24 cellular contexts compared by ENCODE assay signal in the genomic region with DNA sequence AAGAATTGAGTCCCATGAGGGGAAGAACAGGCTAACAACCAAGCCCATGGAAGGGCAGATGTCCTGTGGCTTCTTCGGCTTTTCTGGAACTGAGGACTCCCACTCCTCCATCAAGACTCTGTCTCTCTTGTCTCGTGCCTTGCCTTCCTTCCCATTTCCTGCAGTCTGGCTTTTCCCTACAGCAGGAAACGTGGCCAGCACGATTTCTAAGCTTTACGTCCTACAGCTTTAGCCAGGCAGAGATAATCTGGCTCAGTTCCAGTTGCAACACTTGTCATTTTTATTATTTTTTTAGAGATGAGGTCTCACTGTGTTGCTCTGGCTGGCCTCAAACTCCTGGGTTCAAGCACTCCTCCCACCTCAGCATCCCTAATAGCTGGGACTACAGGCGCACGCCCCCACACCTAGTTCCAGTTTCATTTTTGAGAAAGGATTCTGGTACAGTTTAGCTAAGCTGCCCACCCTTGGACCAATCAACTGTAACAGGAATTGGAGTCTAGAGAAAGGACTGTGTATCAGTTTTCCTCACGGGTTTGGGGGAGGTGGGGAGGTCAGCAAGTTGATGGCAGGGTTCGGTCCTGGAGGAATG. TPM values are rescaled to one million over a fixed set of nuclear protein-coding genes. Genes with fewer than 3 reads are reported as not detected.
A peak's percentile ranks its signal among the peaks of the same experiment; 100 is the strongest.
DNase-seq lines count a peak whose midpoint lies in the region; TF ChIP-seq lines count a peak whose summit lies in the region.
"Had no signal": no experiment of that assay in that cellular context is flagged by ENCODE, and none has a peak within 500 bp of the region (broad histone marks: within the 10 kb centered on the region; RNA-seq: fewer than 3 reads in every experiment).

No MANE protein-coding gene starts in this region.

- peak overlapping the region; percentile 9 for H2AFZ ChIP-seq in neural progenitor cell (replicated peaks)

- H3K27ac Mint-ChIP-seq in neural progenitor cell: no peak overlapping the region
- no peak overlapping the region for H3K27ac Mint-ChIP-seq in mesothelial cell of epicardium
- H3K27ac Mint-ChIP-seq: activated naive CD4-positive, alpha-beta T cell treated with anti-CD3 and anti-CD28 coated beads, Interleukin-2, amount 50 U/mL, for 24 hours; H9; stimulated activated naive CD8-positive, alpha-beta T cell treated with anti-CD3 and anti-CD28 coated beads, Interleukin-15, Interleukin-2, amounts not matched to agents 100 ng/mL and 50 ng/mL, for 24 hours had no signal

- no peak overlapping the region for H3K27ac ChIP-seq in HEK293 (ENCODE audit: extremely low read depth, low read depth, low read length)
- no peak overlapping the region for H3K27ac ChIP-seq in neural progenitor cell
- no peak overlapping the region for H3K27ac ChIP-seq in substantia nigra (ENCODE audit: low read depth, low read length, poor library complexity, severe bottlenecking)
- H3K27ac ChIP-seq: esophagus squamous epithelium, gastrocnemius medialis, KMS-11, RWPE1, thyroid gland had no signal

- H3F3A ChIP-seq in neural progenitor cell (ENCODE audit: low read depth): no peaks in the 10 kb centered on the region

- H4K20me1 ChIP-seq in neural progenitor cell (ENCODE audit: low read depth): no peaks in the 10 kb centered on the region

- H3K36me3 Mint-ChIP-seq in neural progenitor cell: no peaks in the 10 kb centered on the region
- H3K36me3 Mint-ChIP-seq in mesothelial cell of epicardium: no peaks in the 10 kb centered on the region
- H3K36me3 Mint-ChIP-seq: activated naive CD4-positive, alpha-beta T cell treated with anti-CD3 and anti-CD28 coated beads, Interleukin-2, amount 50 U/mL, for 24 hours had no signal

- H3K9me3 ChIP-seq in HEK293 (ENCODE audit: control insufficient read depth, insufficient read depth, low read depth, low read length) (no peaks in the 10 kb centered on the region; the same call in 1 of the 2 replicates), neural progenitor cell (ENCODE audit: low read depth) (no peaks in the 10 kb centered on the region)
- H3K9me3 ChIP-seq: esophagus squamous epithelium, gastrocnemius medialis, thyroid gland had no signal

- peaks cover 13% of the 10 kb centered on the region for H3K9me3 Mint-ChIP-seq in neural progenitor cell
- peaks cover 6% of the 10 kb centered on the region for H3K9me3 Mint-ChIP-seq in mesothelial cell of epicardium
- H3K9me3 Mint-ChIP-seq: activated naive CD4-positive, alpha-beta T cell treated with anti-CD3 and anti-CD28 coated beads, Interleukin-2, amount 50 U/mL, for 24 hours; CD8-positive, alpha-beta memory T cell; stimulated activated naive CD8-positive, alpha-beta T cell treated with anti-CD3 and anti-CD28 coated beads, Interleukin-15, Interleukin-2, amounts not matched to agents 100 ng/mL and 50 ng/mL, for 24 hours had no signal

- H3K27me3 ChIP-seq in neural progenitor cell: no peaks in the 10 kb centered on the region
- H3K27me3 ChIP-seq: esophagus squamous epithelium, gastrocnemius medialis, thyroid gland had no signal

- H3K9ac ChIP-seq in neural progenitor cell: no peak overlapping the region
- H3K9ac ChIP-seq: KMS-11 had no signal

- H3K36me3 ChIP-seq in HEK293 (ENCODE audit: control insufficient read depth in 2 of 2, insufficient read depth in 1 of 2, low read length in 2 of 2) (no peaks in the 10 kb centered on the region), neural progenitor cell (no peaks in the 10 kb centered on the region)
- H3K36me3 ChIP-seq: esophagus squamous epithelium, gastrocnemius medialis, thyroid gland had no signal

- DNase-seq in NCI-H2171 treated with DMSO at 0.1 percent for 48 hours (lab: John Stamatoyannopoulos, UW) (peak; percentile 42), NCI-H2171 (lab: John Stamatoyannopoulos, UW) (no peak), dermis microvascular lymphatic vessel endothelial cell (ENCODE audit: low read depth in 2 of 2) (peak; percentile 70 to 89), neural progenitor cell (ENCODE audit: low spot score) (no peak), middle frontal gyrus (ENCODE audit: extremely low spot score, low spot score) (no peak), substantia nigra (lab: John Stamatoyannopoulos, UW) (no peak), mesothelial cell of epicardium (ENCODE audit: low spot score in 2 of 2, unreplicated experiment in 2 of 2) (no peak)
- DNase-seq: activated CD4-positive, alpha-beta T cell treated with anti-CD3 and anti-CD28 coated beads, Interleukin-2, amount 50 U/mL, for 4 hours; CD8-positive, alpha-beta memory T cell; DMS 273 treated with DMSO at 0.1 percent for 48 hours; esophagus squamous epithelium; gastrocnemius medialis; H9; left cardiac atrium; mesenchymal stem cell; NCI-H1436 treated with DMSO at 0.1 percent for 48 hours; NCI-H526; nucleus accumbens; thyroid gland had no signal

- no peak overlapping the region for H3K4me3 Mint-ChIP-seq in neural progenitor cell
- no peak overlapping the region for H3K4me3 Mint-ChIP-seq in mesothelial cell of epicardium
- H3K4me3 Mint-ChIP-seq: activated naive CD4-positive, alpha-beta T cell treated with anti-CD3 and anti-CD28 coated beads, Interleukin-2, amount 50 U/mL, for 24 hours; CD8-positive, alpha-beta memory T cell; H9; stimulated activated naive CD8-positive, alpha-beta T cell treated with anti-CD3 and anti-CD28 coated beads, Interleukin-15, Interleukin-2, amounts not matched to agents 100 ng/mL and 50 ng/mL, for 24 hours had no signal

- H3K4me3 ChIP-seq in HEK293 (ENCODE audit: low read depth, low read length): no peak overlapping the region
- H3K4me3 ChIP-seq in neural progenitor cell: no peak overlapping the region
- H3K4me3 ChIP-seq: esophagus squamous epithelium, gastrocnemius medialis, thyroid gland had no signal

- peaks cover 6% of the 10 kb centered on the region for H3K27me3 Mint-ChIP-seq in neural progenitor cell (ENCODE audit: insufficient read depth, low read depth)
- H3K27me3 Mint-ChIP-seq in mesothelial cell of epicardium (ENCODE audit: low read depth): no peaks in the 10 kb centered on the region
- H3K27me3 Mint-ChIP-seq: activated naive CD4-positive, alpha-beta T cell treated with anti-CD3 and anti-CD28 coated beads, Interleukin-2, amount 50 U/mL, for 24 hours; CD8-positive, alpha-beta memory T cell; stimulated activated naive CD8-positive, alpha-beta T cell treated with anti-CD3 and anti-CD28 coated beads, Interleukin-15, Interleukin-2, amounts not matched to agents 100 ng/mL and 50 ng/mL, for 24 hours had no signal

- TF ChIP-seq CTCF in HEK293 (tag by site-specific recombination; IDR thresholded peaks at IDR 0.05): no peak
- no peak for TF ChIP-seq CTCF in neural progenitor cell (IDR thresholded peaks at IDR 0.05)
- no peak for TF ChIP-seq CTCF in mesothelial cell of epicardium (IDR thresholded peaks at IDR 0.05; ENCODE audit: unreplicated experiment)

- H3K4me2 ChIP-seq in neural progenitor cell: no peak overlapping the region
- H3K4me2 ChIP-seq: KMS-11 had no signal

- CTCF ChIA-PET in HEK293 (lab: Yijun Ruan, JAX): interaction anchor here (0.6 kb wide), 2 partner anchors 137 to 790 kb away, joined by 3 to 4 read pairs; no protein-coding TSS in a partner anchor

- peaks cover 10% of the 10 kb centered on the region for H3K4me1 Mint-ChIP-seq in neural progenitor cell
- H3K4me1 Mint-ChIP-seq in mesothelial cell of epicardium: peaks cover 3% of the 10 kb centered on the region
- H3K4me1 Mint-ChIP-seq: activated naive CD4-positive, alpha-beta T cell treated with anti-CD3 and anti-CD28 coated beads, Interleukin-2, amount 50 U/mL, for 24 hours; CD8-positive, alpha-beta memory T cell; H9 had no signal

- no peaks in the 10 kb centered on the region for H3K79me2 ChIP-seq in neural progenitor cell (ENCODE audit: low read depth)

- POLR2A ChIA-PET in HEK293 (lab: Yijun Ruan, JAX): no interaction called here

- peaks cover 8% of the 10 kb centered on the region for H3K4me1 ChIP-seq in HEK293 (ENCODE audit: control insufficient read depth, insufficient read depth, low read length)
- H3K4me1 ChIP-seq in neural progenitor cell: no peaks in the 10 kb centered on the region
- H3K4me1 ChIP-seq: gastrocnemius medialis, thyroid gland had no signal

TF ChIP-seq in HEK293, 187 proteins besides CTCF, POLR2A, EP300 and RAD21:
- TF ChIP-seq ZFHX2 (tag by site-specific recombination; conservative IDR thresholded peaks at IDR 0.05) (peak; percentile 91), EGR2 (tag by site-specific recombination; IDR thresholded peaks at IDR 0.05; ENCODE audit: low read depth) (peak; percentile 76), ZNF610 (tag by site-specific recombination; IDR thresholded peaks at IDR 0.05; ENCODE audit: borderline replicate concordance) (no peak), ZNF600 (tag by site-specific recombination; IDR thresholded peaks at IDR 0.05) (peak; percentile 43; the same call in 1 of the 2 replicates), ZNF624 (tag by site-specific recombination; IDR thresholded peaks at IDR 0.05) (no peak), KLF9 (tag by site-specific recombination; IDR thresholded peaks at IDR 0.05; ENCODE audit: low read depth) (no peak), PRDM1 (tag by site-specific recombination; IDR thresholded peaks at IDR 0.05) (no peak)
- TF ChIP-seq, protein P1, sequence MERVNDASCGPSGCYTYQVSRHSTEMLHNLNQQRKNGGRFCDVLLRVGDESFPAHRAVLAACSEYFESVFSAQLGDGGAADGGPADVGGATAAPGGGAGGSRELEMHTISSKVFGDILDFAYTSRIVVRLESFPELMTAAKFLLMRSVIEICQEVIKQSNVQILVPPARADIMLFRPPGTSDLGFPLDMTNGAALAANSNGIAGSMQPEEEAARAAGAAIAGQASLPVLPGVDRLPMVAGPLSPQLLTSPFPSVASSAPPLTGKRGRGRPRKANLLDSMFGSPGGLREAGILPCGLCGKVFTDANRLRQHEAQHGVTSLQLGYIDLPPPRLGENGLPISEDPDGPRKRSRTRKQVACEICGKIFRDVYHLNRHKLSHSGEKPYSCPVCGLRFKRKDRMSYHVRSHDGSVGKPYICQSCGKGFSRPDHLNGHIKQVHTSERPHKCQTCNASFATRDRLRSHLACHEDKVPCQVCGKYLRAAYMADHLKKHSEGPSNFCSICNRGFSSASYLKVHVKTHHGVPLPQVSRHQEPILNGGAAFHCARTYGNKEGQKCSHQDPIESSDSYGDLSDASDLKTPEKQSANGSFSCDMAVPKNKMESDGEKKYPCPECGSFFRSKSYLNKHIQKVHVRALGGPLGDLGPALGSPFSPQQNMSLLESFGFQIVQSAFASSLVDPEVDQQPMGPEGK (tag by site-specific recombination; IDR thresholded peaks at IDR 0.05): 0 out of 2 replicates have a peak, but pooled peaks have one; percentile 14
TF ChIP-seq in HEK293: peak in this region for 4.

RNA-seq across cellular contexts. Expression of a gene that starts 19.9 kb away (rescaled TPM):
- 1,137 and 1,375 TPM in 2 replicates for total RNA-seq in dermis microvascular lymphatic vessel endothelial cell
- 273 and 362 TPM in 2 replicates for total RNA-seq in neural progenitor cell (ENCODE audit: low replicate concordance)
- 130 to 134 TPM (median 132 TPM) in 3 replicates for total RNA-seq in mesothelial cell of epicardium

Comparison
In these comparisons a context has a peak if more than half of its experiments do, and no peak if none do; other contexts are left out.
1. DNase-seq: peak in NCI-H2171 treated with DMSO at 0.1 percent for 48 hours (single experiment) and dermis microvascular lymphatic vessel endothelial cell (2 of 2); none in NCI-H2171 (single experiment), neural progenitor cell (single experiment), middle frontal gyrus (single experiment), substantia nigra (0 of 49) and mesothelial cell of epicardium (0 of 2).